Comparison of ENCODE assay signal across 24 cellular contexts in the genomic region with DNA sequence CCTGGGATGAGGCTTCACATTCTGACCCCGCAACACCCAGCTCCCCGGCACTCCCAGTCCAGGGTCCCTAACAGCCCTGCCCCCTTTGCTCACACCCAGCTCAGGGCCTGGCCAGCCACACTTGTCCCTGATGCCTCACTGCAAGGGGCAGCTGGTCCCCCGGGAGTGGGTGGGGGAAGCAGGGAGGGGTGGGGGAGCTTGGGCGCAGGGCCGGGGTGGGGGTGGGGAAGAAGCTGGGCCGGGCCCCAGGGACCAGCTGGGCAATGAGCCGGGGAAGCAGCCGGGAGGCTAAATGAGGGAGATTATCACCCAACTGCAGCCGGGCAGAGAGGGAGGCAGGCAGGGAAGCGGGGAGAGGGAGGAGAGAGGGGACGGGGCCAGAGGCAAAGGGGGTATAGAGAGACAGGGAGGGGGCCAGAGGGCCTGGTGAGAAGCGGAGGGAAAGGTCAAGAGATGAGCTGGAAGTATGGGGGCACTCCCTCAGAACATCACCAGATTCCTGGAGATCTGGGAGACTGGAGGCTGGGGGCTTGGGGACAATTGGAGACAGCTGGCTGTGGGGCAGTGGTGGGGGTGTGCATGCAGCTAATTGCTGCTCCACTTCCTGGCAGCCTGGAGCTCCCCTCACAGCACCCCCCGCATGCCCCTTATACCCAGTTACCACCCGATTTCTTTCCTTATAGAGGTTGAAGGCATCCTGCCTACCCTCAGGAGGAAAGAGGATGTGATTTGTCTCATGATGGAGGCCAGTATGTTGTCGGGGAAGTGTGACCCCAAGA. TPM values are rescaled to one million over a fixed set of nuclear protein-coding genes. Genes with fewer than 3 reads are reported as not detected.
DNase-seq lines count a peak whose midpoint lies in the region; ATAC-seq, FAIRE-seq and TF ChIP-seq lines count a peak whose summit lies in the region.
"Had no signal": no experiment of that assay in that cellular context is flagged by ENCODE, and none has a peak within 500 bp of the region (broad histone marks: within the 10 kb centered on the region; RNA-seq: fewer than 3 reads in every experiment).

No MANE protein-coding gene starts in this region.

- TF ChIP-seq POLR2A in esophagus muscularis mucosa (IDR thresholded peaks at IDR 0.05; ENCODE audit: low read depth) = no peak

- peaks cover 71% of the 10 kb centered on the region for H3K4me1 Mint-ChIP-seq in GM23338

- no peaks in the 10 kb centered on the region for H3K36me3 Mint-ChIP-seq in GM23338 (ENCODE audit: low read depth)
- H3K36me3 Mint-ChIP-seq: natural killer cell treated with Interleukin-12 subunit alpha and Interleukin-12 subunit beta and Interleukin-15 and Interleukin-18, amount 100 ng/mL, for 72 hours had no signal

- H3F3A ChIP-seq in GM23338 (replicated peaks; ENCODE audit: low read depth) = peaks cover 10% of the 10 kb centered on the region

- FAIRE-seq in kidney (lab: Jason Lieb, UNC) = no peak
- no peak for FAIRE-seq in HTR-8/SVneo (lab: Jason Lieb, UNC)
- FAIRE-seq: frontal cortex had no signal

- peak; percentile 88 for DNase-seq in BE2C
- DNase-seq in GM23338 (ENCODE audit: low spot score) = peak; percentile 48
- peak; percentile 86 for DNase-seq in NCI-H82 treated with DMSO at 0.1 percent for 48 hours (lab: John Stamatoyannopoulos, UW; ENCODE audit: unreplicated experiment)
- peak; percentile 69 for DNase-seq in kidney
- no peak for DNase-seq in esophagus muscularis mucosa (ENCODE audit: extremely low spot score)
- no peak for DNase-seq in KBM-7
- DNase-seq in HTR-8/SVneo (ENCODE audit: insufficient read length, low spot score) = no peak
- DNase-seq: activated CD8-positive, alpha-beta T cell treated with anti-CD3 and anti-CD28 coated beads for 36 hours; activated naive CD4-positive, alpha-beta T cell treated with anti-CD3 and anti-CD28 coated beads, Interleukin-2, amount 10 ng/mL, durations not matched to agents 7 days and 5 days; activated T-cell treated with anti-CD3 and anti-CD28 coated beads, Interleukin-2, amount 50 U/mL, for 24 hours; CD8-positive, alpha-beta memory T cell; central memory CD4-positive, alpha-beta T cell; DND-41; dorsolateral prefrontal cortex; HFFc6; left cardiac atrium; NCI-H226; stimulated activated CD4-positive, alpha-beta T cell treated with anti-CD3 and anti-CD28 coated beads, Interleukin-15, amount 100 ng/mL, for 24 hours had no signal

- TF ChIP-seq CTCF in BE2C (IDR thresholded peaks at IDR 0.05; ENCODE audit: low read depth, low read length) (no peak), GM23338 (conservative IDR thresholded peaks at IDR 0.05; ENCODE audit: low read depth in 2 of 2) (no peak), kidney (IDR thresholded peaks at IDR 0.05; ENCODE audit: borderline replicate concordance, extremely low read depth, insufficient read depth) (no peak), esophagus muscularis mucosa (IDR thresholded peaks at IDR 0.05) (no peak)

- H3K27me3 ChIP-seq in BE2C (no peaks in the 10 kb centered on the region), GM23338 (ENCODE audit: insufficient read depth) (peaks cover 63% of the 10 kb centered on the region), esophagus muscularis mucosa (peaks cover 0 to 85% (median 3%) of the 10 kb centered on the region in 4 donors)

- H3K4me3 Mint-ChIP-seq in GM23338 = peak overlapping the region; percentile 36; the same call in 2 of the 3 replicates
- H3K4me3 Mint-ChIP-seq: activated CD8-positive, alpha-beta T cell treated with anti-CD3 and anti-CD28 coated beads for 36 hours; activated naive CD4-positive, alpha-beta T cell treated with anti-CD3 and anti-CD28 coated beads, Interleukin-2, amount 10 ng/mL, durations not matched to agents 7 days and 5 days; activated T-cell treated with anti-CD3 and anti-CD28 coated beads, Interleukin-2, amount 50 U/mL, for 24 hours; HFFc6; natural killer cell treated with Interleukin-12 subunit alpha and Interleukin-12 subunit beta and Interleukin-15 and Interleukin-18, amount 100 ng/mL, for 72 hours; T-helper 1 cell treated with Interleukin-12 subunit alpha and Interleukin-12 subunit beta and Interleukin-4 antibody, amounts not matched to agents 30 μg/mL and 1 μg/mL, for 36 hours had no signal

- no peaks in the 10 kb centered on the region for H3K36me3 ChIP-seq in BE2C
- no peaks in the 10 kb centered on the region for H3K36me3 ChIP-seq in GM23338 (ENCODE audit: insufficient read depth)
- H3K36me3 ChIP-seq in kidney (ENCODE audit: control insufficient read depth in 1 of 2, insufficient read depth in 2 of 2, low read length in 2 of 2) = no peaks in the 10 kb centered on the region
- peaks cover 0 to 11% (median 5%) of the 10 kb centered on the region in 4 donors for H3K36me3 ChIP-seq in esophagus muscularis mucosa

- peaks cover 68% of the 10 kb centered on the region for H3K27me3 Mint-ChIP-seq in GM23338 (ENCODE audit: insufficient read depth, low read depth, poor library complexity)

- no peak overlapping the region for H2AFZ ChIP-seq in GM23338

- no peaks in the 10 kb centered on the region for H4K20me1 ChIP-seq in GM23338 (replicated peaks; ENCODE audit: insufficient read depth)

- peak overlapping the region; percentile 92 for H3K4me2 ChIP-seq in GM23338
- H3K4me2 ChIP-seq: KMS-11 had no signal

- H3K9me3 Mint-ChIP-seq in GM23338 = no peaks in the 10 kb centered on the region
- H3K9me3 Mint-ChIP-seq: activated CD8-positive, alpha-beta T cell treated with anti-CD3 and anti-CD28 coated beads for 36 hours; activated naive CD4-positive, alpha-beta T cell treated with anti-CD3 and anti-CD28 coated beads, Interleukin-2, amount 10 ng/mL, durations not matched to agents 7 days and 5 days; activated T-cell treated with anti-CD3 and anti-CD28 coated beads, Interleukin-2, amount 50 U/mL, for 24 hours; HFFc6; natural killer cell treated with Interleukin-12 subunit alpha and Interleukin-12 subunit beta and Interleukin-15 and Interleukin-18, amount 100 ng/mL, for 72 hours; T-helper 1 cell treated with Interleukin-12 subunit alpha and Interleukin-12 subunit beta and Interleukin-4 antibody, amounts not matched to agents 30 μg/mL and 1 μg/mL, for 36 hours had no signal

- no peak for ATAC-seq in GM23338
- ATAC-seq in HG03135 (IDR thresholded peaks at IDR 0.05; ENCODE audit: unreplicated experiment) = no peak
- ATAC-seq: activated CD8-positive, alpha-beta T cell treated with anti-CD3 and anti-CD28 coated beads for 36 hours; left cardiac atrium; natural killer cell treated with Interleukin-12 subunit alpha and Interleukin-12 subunit beta and Interleukin-15 and Interleukin-18, amount 100 ng/mL, for 72 hours had no signal

- 44% methylated on average over 12 of the region's 15 CpGs for WGBS in esophagus muscularis mucosa

- no peak overlapping the region for H3K9ac ChIP-seq in kidney (ENCODE audit: low read length in 2 of 2)
- H3K9ac ChIP-seq: KMS-11 had no signal

- TF ChIP-seq EP300 in esophagus muscularis mucosa (IDR thresholded peaks at IDR 0.05) = no peak

- H3K4me1 ChIP-seq in BE2C = peaks cover 82% of the 10 kb centered on the region
- H3K4me1 ChIP-seq in GM23338 (ENCODE audit: insufficient read depth) = peaks cover 60% of the 10 kb centered on the region
- H3K4me1 ChIP-seq in kidney (ENCODE audit: control insufficient read depth in 1 of 2, insufficient read depth in 1 of 2, low read depth in 1 of 2, low read length in 2 of 2) = peaks cover 3 to 7% of the 10 kb centered on the region in 2 donors
- H3K4me1 ChIP-seq in esophagus muscularis mucosa = peaks cover 18 to 46% (median 41%) of the 10 kb centered on the region in 4 donors

- H3K79me2 ChIP-seq in GM23338 (replicated peaks; ENCODE audit: insufficient read depth) = no peaks in the 10 kb centered on the region

- H3K27ac ChIP-seq in GM23338 (ENCODE audit: low read depth) (no peak overlapping the region), kidney (ENCODE audit: low read depth in 2 of 2, low read length in 2 of 2) (no peak overlapping the region), esophagus muscularis mucosa (replicated peaks in 1 of 4) (no peak overlapping the region)
- H3K27ac ChIP-seq: epithelial cell of prostate, KMS-11 had no signal

- no peaks in the 10 kb centered on the region for H3K9me3 ChIP-seq in BE2C
- no peaks in the 10 kb centered on the region for H3K9me3 ChIP-seq in kidney (ENCODE audit: control insufficient read depth in 1 of 2, low read length in 2 of 2)
- H3K9me3 ChIP-seq in esophagus muscularis mucosa = no peaks in the 10 kb centered on the region

- H3K27ac Mint-ChIP-seq in GM23338 = no peak overlapping the region
- H3K27ac Mint-ChIP-seq: activated CD8-positive, alpha-beta T cell treated with anti-CD3 and anti-CD28 coated beads for 36 hours; activated naive CD4-positive, alpha-beta T cell treated with anti-CD3 and anti-CD28 coated beads, Interleukin-2, amount 10 ng/mL, durations not matched to agents 7 days and 5 days; activated T-cell treated with anti-CD3 and anti-CD28 coated beads, Interleukin-2, amount 50 U/mL, for 24 hours; CD8-positive, alpha-beta memory T cell; HFFc6; natural killer cell treated with Interleukin-12 subunit alpha and Interleukin-12 subunit beta and Interleukin-15 and Interleukin-18, amount 100 ng/mL, for 72 hours; T-helper 1 cell treated with Interleukin-12 subunit alpha and Interleukin-12 subunit beta and Interleukin-4 antibody, amounts not matched to agents 30 μg/mL and 1 μg/mL, for 36 hours had no signal

- H3K4me3 ChIP-seq in BE2C (ENCODE audit: low read depth, low read length) (peak overlapping the region; percentile 44), GM23338 (peak overlapping the region; percentile 30; the same call in 1 of the 2 replicates), kidney (ENCODE audit: low read length in 2 of 2) (no peak overlapping the region), esophagus muscularis mucosa (no peak overlapping the region)
- H3K4me3 ChIP-seq: dorsolateral prefrontal cortex had no signal

- in situ Hi-C loops in KBM-7 (cut with MboI; ENCODE audit: low pct_unique_long_range_greater_than_20kb, low sequenced_read_pairs) = no loop called here

- intact Hi-C loops in kidney (cut with DNase I) (no loop called here), esophagus muscularis mucosa (cut with DNase I) (no loop called here)

- no peaks in the 10 kb centered on the region for H3K9me2 ChIP-seq in GM23338 (ENCODE audit: insufficient read depth)

RNA-seq across cellular contexts. Expression of a gene that starts 2.5 kb away (rescaled TPM):
- 116 TPM for polyA plus RNA-seq in BE2C (2012; ENCODE audit: insufficient read depth, insufficient read length, low read depth)
- 3.6 TPM in 1 of 2 replicates, not detected in the other for total RNA-seq in GM23338 (2014; rRNA removed; shearing (Covaris generic))
- polyA plus RNA-seq in GM23338 (2016; fragmentation: Nextera tagmentation; extraction: Ambion mirVana) (0.13 and 0.40 TPM in 2 replicates), kidney (ENCODE audit: insufficient read depth, low read depth, low replicate concordance) (not detected)
- total RNA-seq in kidney (not detected), esophagus muscularis mucosa (not detected)
- total RNA-seq: activated CD8-positive, alpha-beta T cell treated with anti-CD3 and anti-CD28 coated beads for 36 hours; CD8-positive, alpha-beta memory T cell had no signal
- polyA plus RNA-seq: CD8-positive, alpha-beta memory T cell had no signal

RNA-seq across cellular contexts. Expression of a gene that starts 13.0 kb away (rescaled TPM):
- 93.8 TPM for polyA plus RNA-seq in BE2C (2012; ENCODE audit: insufficient read depth, insufficient read length, low read depth)
- 33.8 and 37.3 TPM in 2 replicates for total RNA-seq in GM23338 (2014; rRNA removed; shearing (Covaris generic))
- polyA plus RNA-seq in GM23338 (2016; fragmentation: Nextera tagmentation; extraction: Ambion mirVana) = 25.2 and 27.0 TPM in 2 replicates
- 33.9 TPM for total RNA-seq in kidney
- 53.1 TPM for polyA plus RNA-seq in kidney (ENCODE audit: insufficient read depth, low read depth, low replicate concordance)
- total RNA-seq in esophagus muscularis mucosa = 10 to 100 TPM; 16.2 to 32.6 (median 19.9) TPM

RNA-seq across cellular contexts. Expression of a gene that starts 31.9 kb away (rescaled TPM):
- 304 TPM for polyA plus RNA-seq in BE2C (2012; ENCODE audit: insufficient read depth, insufficient read length, low read depth)
- total RNA-seq in GM23338 (2014; rRNA removed; shearing (Covaris generic)) = 232 and 252 TPM in 2 replicates
- polyA plus RNA-seq in GM23338 (2016; fragmentation: Nextera tagmentation; extraction: Ambion mirVana) = 34.4 and 36.5 TPM in 2 replicates
- total RNA-seq in kidney = 59.5 TPM
- 57.3 TPM for polyA plus RNA-seq in kidney (ENCODE audit: insufficient read depth, low read depth, low replicate concordance)
- 10 to 100 TPM; 44.4 to 67.8 (median 58.4) TPM for total RNA-seq in esophagus muscularis mucosa

RNA-seq across cellular contexts. Expression of a gene that starts 32.1 kb away (rescaled TPM):
- polyA plus RNA-seq in BE2C (2012; ENCODE audit: insufficient read depth, insufficient read length, low read depth) = 110 TPM
- total RNA-seq in GM23338 (2014; rRNA removed; shearing (Covaris generic)) = 13.7 and 25.6 TPM in 2 replicates
- polyA plus RNA-seq in GM23338 (2016; fragmentation: Nextera tagmentation; extraction: Ambion mirVana) (5.6 TPM in 2 replicates), kidney (ENCODE audit: insufficient read depth, low read depth, low replicate concordance) (4.2 TPM)
- total RNA-seq in kidney (4.5 TPM), esophagus muscularis mucosa (1 to 10 TPM; 3.7 to 4.7 (median 4.2) TPM)
- polyA plus RNA-seq: CD8-positive, alpha-beta memory T cell had no signal

RNA-seq across cellular contexts. Expression of a gene that starts 59.6 kb away (rescaled TPM):
- 340 TPM for polyA plus RNA-seq in BE2C (2012; ENCODE audit: insufficient read depth, insufficient read length, low read depth)
- 164 and 207 TPM in 2 replicates for total RNA-seq in GM23338 (2014; rRNA removed; shearing (Covaris generic))
- polyA plus RNA-seq in GM23338 (2016; fragmentation: Nextera tagmentation; extraction: Ambion mirVana) (94.9 and 102 TPM in 2 replicates), kidney (ENCODE audit: insufficient read depth, low read depth, low replicate concordance) (89.5 TPM)
- total RNA-seq in kidney (123 TPM), esophagus muscularis mucosa (100 to 1,000 TPM in 2 of 4 donors, 10 to 100 TPM in 2; 51.9 to 123 (median 99.2) TPM)
- polyA plus RNA-seq: CD8-positive, alpha-beta memory T cell had no signal

Comparison
In these comparisons a context has a peak if more than half of its experiments do, and no peak if none do; other contexts are left out.
1. DNase-seq: peak in BE2C (single experiment), GM23338 (single experiment), NCI-H82 treated with DMSO at 0.1 percent for 48 hours (single experiment) and kidney (single experiment); none in esophagus muscularis mucosa (single experiment), KBM-7 (single experiment) and HTR-8/SVneo (single experiment).
2. H3K4me3 ChIP-seq: peak in BE2C (single experiment) and GM23338 (single experiment); none in kidney (0 of 2) and esophagus muscularis mucosa (0 of 4).